ENCODE assay signal across 8 cellular contexts in genomic region chr4:1026115-1026514, GRCh38. TPM values are rescaled to one million over a fixed set of nuclear protein-coding genes. Genes with fewer than 3 reads are reported as not detected.
DNase-seq lines count a peak whose midpoint lies in the region; ATAC-seq and TF ChIP-seq lines count a peak whose summit lies in the region.

No MANE protein-coding gene starts in this region.

- TF ChIP-seq CTCF in heart left ventricle (IDR thresholded peaks at IDR 0.05) = no peak
- no peak for TF ChIP-seq CTCF in type B pancreatic cell (conservative IDR thresholded peaks at IDR 0.05)
- no peak for TF ChIP-seq CTCF in neural progenitor cell (IDR thresholded peaks at IDR 0.05)

- H2AFZ ChIP-seq in neural progenitor cell (replicated peaks) = no peak overlapping the region

- 35 to 43% (median 37%) methylated on average over 16 to 17 of the region's 17 CpGs for WGBS in heart left ventricle, 4 donors

- no peak overlapping the region for H3K4me2 ChIP-seq in neural progenitor cell

- H3K79me2 ChIP-seq in neural progenitor cell (ENCODE audit: low read depth) = no peaks in the 10 kb centered on the region

- no peak for TF ChIP-seq POLR2A in heart left ventricle (IDR thresholded peaks at IDR 0.05)

- H3K27ac Mint-ChIP-seq in T-cell = no peak overlapping the region
- no peak overlapping the region for H3K27ac Mint-ChIP-seq in type B pancreatic cell
- no peak overlapping the region for H3K27ac Mint-ChIP-seq in neural progenitor cell

- no peaks in the 10 kb centered on the region for H3K9me3 Mint-ChIP-seq in T-cell
- no peaks in the 10 kb centered on the region for H3K9me3 Mint-ChIP-seq in type B pancreatic cell
- peaks cover 3% of the 10 kb centered on the region for H3K9me3 Mint-ChIP-seq in neural progenitor cell

- peaks cover 5% of the 10 kb centered on the region for H3F3A ChIP-seq in neural progenitor cell (ENCODE audit: low read depth)

- H3K4me3 ChIP-seq in heart left ventricle (no peak overlapping the region), neural progenitor cell (no peak overlapping the region)

- H3K4me1 Mint-ChIP-seq in T-cell = peaks cover 4 to 13% (median 10%) of the 10 kb centered on the region in 3 donors
- no peaks in the 10 kb centered on the region for H3K4me1 Mint-ChIP-seq in type B pancreatic cell (ENCODE audit: unreplicated experiment)
- H3K4me1 Mint-ChIP-seq in neural progenitor cell = peaks cover 4% of the 10 kb centered on the region

- intact Hi-C loops in heart left ventricle (cut with DNase I) = no loop called here

- H3K9ac ChIP-seq in neural progenitor cell = no peak overlapping the region

- H3K9me3 ChIP-seq in heart left ventricle (no peaks in the 10 kb centered on the region), neural progenitor cell (ENCODE audit: low read depth) (no peaks in the 10 kb centered on the region)

- H3K27me3 ChIP-seq in heart left ventricle (peaks cover 0 to 20% (median 0%) of the 10 kb centered on the region in 9 donors), neural progenitor cell (no peaks in the 10 kb centered on the region)

- H3K27me3 Mint-ChIP-seq in T-cell (no peaks in the 10 kb centered on the region), type B pancreatic cell (no peaks in the 10 kb centered on the region), neural progenitor cell (ENCODE audit: insufficient read depth, low read depth) (peaks cover 7% of the 10 kb centered on the region)

- ATAC-seq in HG02642 (IDR thresholded peaks at IDR 0.05; ENCODE audit: poor library complexity, unreplicated experiment) = peak; percentile 52
- peak in 3 of 4 experiments; percentile 28 to 76 (median 44) for ATAC-seq in T-cell (replicated peaks in 1 of 4)
- peak; percentile 58 to 86 (median 75) for ATAC-seq in heart left ventricle

- no peak overlapping the region for H3K27ac ChIP-seq in heart left ventricle
- H3K27ac ChIP-seq in neural progenitor cell = no peak overlapping the region

- H3K4me3 Mint-ChIP-seq in T-cell (no peak overlapping the region), type B pancreatic cell (no peak overlapping the region), neural progenitor cell (no peak overlapping the region)

- H3K36me3 Mint-ChIP-seq in T-cell = peaks cover 5% of the 10 kb centered on the region
- peaks cover 4% of the 10 kb centered on the region for H3K36me3 Mint-ChIP-seq in type B pancreatic cell
- H3K36me3 Mint-ChIP-seq in neural progenitor cell = peaks cover 5% of the 10 kb centered on the region

- peaks cover 0 to 16% (median 0%) of the 10 kb centered on the region in 9 donors for H3K36me3 ChIP-seq in heart left ventricle
- H3K36me3 ChIP-seq in neural progenitor cell = no peaks in the 10 kb centered on the region

- peaks cover 11% of the 10 kb centered on the region for H4K20me1 ChIP-seq in neural progenitor cell (ENCODE audit: low read depth)

- H3K4me1 ChIP-seq in heart left ventricle (peaks cover 0 to 12% (median 0%) of the 10 kb centered on the region in 12 donors), neural progenitor cell (peaks cover 13% of the 10 kb centered on the region)

- POLR2A ChIA-PET in T-cell (lab: Charles Lee) = no interaction called here

- CTCF ChIA-PET in T-cell (lab: Charles Lee) = no interaction called here

- peak; percentile 57 for DNase-seq in DMS 273 (lab: John Stamatoyannopoulos, UW; ENCODE audit: unreplicated experiment)
- DNase-seq in DMS 273 treated with DMSO at 0.1 percent for 48 hours (lab: John Stamatoyannopoulos, UW) = no peak
- DNase-seq in T-cell = peak in 13 of 34 experiments; percentile 8 to 40 (median 19)
- DNase-seq in heart left ventricle = peak in 2 of 5 donors; percentile 43 to 53
- DNase-seq in type B pancreatic cell (ENCODE audit: extremely low spot score, unreplicated experiment) = no peak
- no peak for DNase-seq in neural progenitor cell (ENCODE audit: low spot score)
- no peak for DNase-seq in NCI-H510A treated with DMSO at 0.1 percent for 48 hours (lab: John Stamatoyannopoulos, UW)

RNA-seq across cellular contexts. Expression of gene FGFRL1, which starts 14.7 kb away (rescaled TPM):
- total RNA-seq in T-cell = 10 to 100 TPM; 14.9 to 25.2 (median 23.7) TPM
- total RNA-seq in heart left ventricle = 10 to 100 TPM; 23.6 to 90.7 (median 30.6) TPM
- 10 to 100 TPM; 26.9 to 47.1 TPM for polyA plus RNA-seq in heart left ventricle
- 20.5 and 30.9 TPM in 2 replicates for total RNA-seq in type B pancreatic cell (ENCODE audit: low replicate concordance)
- total RNA-seq in neural progenitor cell (ENCODE audit: low replicate concordance) = 9.6 and 27.4 TPM in 2 replicates

RNA-seq across cellular contexts. Expression of gene SLC26A1, which starts 32.9 kb away (rescaled TPM):
- total RNA-seq in T-cell = 1 to 10 TPM in 1 of 5 donors, under 1 TPM in 3, not detected in 1; 0.16 to 1.5 (median 0.39) TPM
- under 1 TPM in 4 of 9 donors, not detected in 5; 0.19 to 0.27 (median 0.25) TPM for total RNA-seq in heart left ventricle
- under 1 TPM; 0.03 to 0.27 TPM for polyA plus RNA-seq in heart left ventricle
- 2.8 and 3.8 TPM in 2 replicates for total RNA-seq in type B pancreatic cell (ENCODE audit: low replicate concordance)
- total RNA-seq in neural progenitor cell (ENCODE audit: low replicate concordance) = 0.19 TPM in 1 of 2 replicates, not detected in the other

RNA-seq across cellular contexts. Expression of gene IDUA, which starts 39.3 kb away (rescaled TPM):
- total RNA-seq in T-cell = 10 to 100 TPM; 60.4 to 96.5 (median 78.7) TPM
- total RNA-seq in heart left ventricle = 10 to 100 TPM in 3 of 9 donors, 1 to 10 TPM in 6; 5.0 to 17.4 (median 6.9) TPM
- polyA plus RNA-seq in heart left ventricle = 1 to 10 TPM; 3.2 to 6.8 TPM
- 20.7 and 37.2 TPM in 2 replicates for total RNA-seq in type B pancreatic cell (ENCODE audit: low replicate concordance)
- 0.47 and 10.7 TPM in 2 replicates for total RNA-seq in neural progenitor cell (ENCODE audit: low replicate concordance)

RNA-seq across cellular contexts. Expression of gene DGKQ, which starts 52.7 kb away (rescaled TPM):
- total RNA-seq in T-cell (10 to 100 TPM; 22.6 to 46.4 (median 36.9) TPM), heart left ventricle (1 to 10 TPM; 3.2 to 7.3 (median 4.4) TPM), type B pancreatic cell (ENCODE audit: low replicate concordance) (17.0 and 21.2 TPM in 2 replicates), neural progenitor cell (ENCODE audit: low replicate concordance) (5.1 and 16.0 TPM in 2 replicates)
- 1 to 10 TPM; 2.6 to 3.7 TPM for polyA plus RNA-seq in heart left ventricle
